8 cellular contexts compared by ENCODE assay signal in genomic region chr16:67883872-67884261, GRCh38. TPM values are rescaled to one million over a fixed set of nuclear protein-coding genes. Genes with fewer than 3 reads are reported as not detected.
A peak's percentile ranks its signal among the peaks of the same experiment; 100 is the strongest.
DNase-seq lines count a peak whose midpoint lies in the region; ATAC-seq and TF ChIP-seq lines count a peak whose summit lies in the region.

No MANE protein-coding gene starts in this region.

- TF ChIP-seq POLR2A in breast epithelium (IDR thresholded peaks at IDR 0.05), result no peak

- H3K4me3 ChIP-seq in Jurkat, Clone E6-1 (ENCODE audit: low read length), result no peak overlapping the region
- no peak overlapping the region for H3K4me3 ChIP-seq in breast epithelium
- no peak overlapping the region for H3K4me3 ChIP-seq in left lung

- H3K27ac ChIP-seq in breast epithelium, result peak overlapping the region in 1 of 2 donors; percentile 10
- no peak overlapping the region for H3K27ac ChIP-seq in left lung

- H3K36me3 ChIP-seq in breast epithelium, result no peaks in the 10 kb centered on the region
- H3K36me3 ChIP-seq in left lung, result peaks cover 0 to 82% of the 10 kb centered on the region in 2 donors

- intact Hi-C loops in Calu3 (cut with micrococcal nuclease; ENCODE audit: unreplicated experiment), result no loop called here
- intact Hi-C loops in breast epithelium (cut with DNase I; ENCODE audit: low total_unique reads), result no loop called here
- intact Hi-C loops in left lung (cut with DNase I), result loop anchor here in 1 of 2 donors (5.0 kb wide), 1 partner anchor 43 kb away; no protein-coding TSS in a partner anchor

- H3K27me3 ChIP-seq in breast epithelium, result no peaks in the 10 kb centered on the region
- H3K27me3 ChIP-seq in left lung, result no peaks in the 10 kb centered on the region

- ATAC-seq in left lung (peak; percentile 67), GM19395 (IDR thresholded peaks at IDR 0.05; ENCODE audit: unreplicated experiment) (no peak)

- H3K27ac Mint-ChIP-seq in Calu3 (ENCODE audit: unreplicated experiment), result no peak overlapping the region

- H3K4me1 ChIP-seq in breast epithelium, result no peaks in the 10 kb centered on the region
- peaks cover 0 to 12% of the 10 kb centered on the region in 2 donors for H3K4me1 ChIP-seq in left lung

- DNase-seq in Calu3 (peak; percentile 86), breast epithelium (ENCODE audit: low spot score in 2 of 2) (peak in 1 of 2 donors; percentile 49), left lung (peak; percentile 54 to 92), putamen (ENCODE audit: low spot score) (no peak)
- peak; percentile 31 for DNase-seq in Jurkat, Clone E6-1 (ENCODE audit: low read depth, low spot score)
- DNase-seq in activated CD4-positive, CD25-positive, alpha-beta regulatory T cell (lab: John Stamatoyannopoulos, UW), result peak; percentile 55 to 70 (median 60)
- DNase-seq in stimulated activated CD8-positive, alpha-beta memory T cell treated with anti-CD3 and anti-CD28 coated beads, Interleukin-12 subunit alpha, Interleukin-12 subunit beta, amount 100 ng/mL, for 4 hours (ENCODE audit: low read depth), result peak; percentile 49

- TF ChIP-seq CTCF in Calu3 (IDR thresholded peaks at IDR 0.05; ENCODE audit: unreplicated experiment), result peak; percentile 89
- peak; percentile 63 to 76 (median 71) for TF ChIP-seq CTCF in breast epithelium (IDR thresholded peaks at IDR 0.05)
- peak; percentile 37 to 78 for TF ChIP-seq CTCF in left lung (IDR thresholded peaks at IDR 0.05)

- peaks cover 10% of the 10 kb centered on the region for H3K4me1 Mint-ChIP-seq in Calu3 (ENCODE audit: low read depth, unreplicated experiment)

- no TSS peak for BruUV-seq in Calu3 (replicated peaks; lab: Mats Ljungman, UMichigan)

- H3K9me3 ChIP-seq in breast epithelium (no peaks in the 10 kb centered on the region), left lung (no peaks in the 10 kb centered on the region)

- CTCF ChIA-PET in Calu3 (lab: Charles Lee), result interaction anchor here (0.6 to 2.1 kb wide), 11 partner anchors 9 to 328 kb away, joined by 3 to 10 read pairs (median 5); partner anchors contain the start of genes EDC4, PSKH1, RANBP10 and TSNAXIP1

- no peak overlapping the region for H3K4me3 Mint-ChIP-seq in Calu3 (ENCODE audit: low read depth, unreplicated experiment)

- H3K9me3 Mint-ChIP-seq in Calu3 (ENCODE audit: low read depth, unreplicated experiment), result no peaks in the 10 kb centered on the region

- peaks cover 52% of the 10 kb centered on the region for H3K36me3 Mint-ChIP-seq in Calu3 (ENCODE audit: insufficient read depth, unreplicated experiment)

- H3K27me3 Mint-ChIP-seq in Calu3 (ENCODE audit: unreplicated experiment), result no peaks in the 10 kb centered on the region

RNA-seq across cellular contexts. Expression of gene NRN1L, which starts 0.8 kb away (rescaled TPM):
- not detected in 2 replicates for total RNA-seq in Calu3 (2022)
- polyA plus RNA-seq in Jurkat, Clone E6-1 (2012; ENCODE audit: insufficient read depth, insufficient read length), result not detected
- total RNA-seq in breast epithelium, result 1 to 10 TPM in 2 of 3 donors, not detected in 1; 1.3 to 1.4 TPM
- total RNA-seq in left lung, result 1 to 10 TPM in 1 of 2 donors, not detected in 1; 1.7 TPM

RNA-seq across cellular contexts. Expression of gene PSKH1, which starts 9.2 kb away (rescaled TPM):
- total RNA-seq in Calu3 (2022) (41.7 and 49.4 TPM in 2 replicates), breast epithelium (10 to 100 TPM; 17.3 to 20.5 (median 17.4) TPM), left lung (10 to 100 TPM; 25.4 to 29.6 TPM)
- 17.4 TPM for polyA plus RNA-seq in Jurkat, Clone E6-1 (2012; ENCODE audit: insufficient read depth, insufficient read length)

RNA-seq across cellular contexts. Expression of gene EDC4, which starts 11.0 kb away (rescaled TPM):
- total RNA-seq in Calu3 (2022) (85.8 and 88.1 TPM in 2 replicates), breast epithelium (10 to 100 TPM; 43.3 to 57.0 (median 53.6) TPM), left lung (10 to 100 TPM; 47.9 to 48.8 TPM)
- 109 TPM for polyA plus RNA-seq in Jurkat, Clone E6-1 (2012; ENCODE audit: insufficient read depth, insufficient read length)

RNA-seq across cellular contexts. Expression of gene CENPT, which starts 36.4 kb away (rescaled TPM):
- total RNA-seq in Calu3 (2022), result 46.8 and 54.3 TPM in 2 replicates
- polyA plus RNA-seq in Jurkat, Clone E6-1 (2012; ENCODE audit: insufficient read depth, insufficient read length), result 75.1 TPM
- total RNA-seq in breast epithelium, result 10 to 100 TPM; 35.0 to 52.0 (median 51.5) TPM
- total RNA-seq in left lung, result 10 to 100 TPM; 30.8 to 37.9 TPM

RNA-seq across cellular contexts. Expression of gene NUTF2, which starts 37.1 kb away (rescaled TPM):
- 210 and 224 TPM in 2 replicates for total RNA-seq in Calu3 (2022)
- 351 TPM for polyA plus RNA-seq in Jurkat, Clone E6-1 (2012; ENCODE audit: insufficient read depth, insufficient read length)
- total RNA-seq in breast epithelium, result 100 to 1,000 TPM in 1 of 3 donors, 10 to 100 TPM in 2; 91.5 to 168 (median 94.8) TPM
- 10 to 100 TPM; 91.5 to 92.2 TPM for total RNA-seq in left lung
